In genomic region chr6:29953001-29953436, GRCh38 we compare ENCODE assay signal across 15 cellular contexts. TPM values are rescaled to one million over a fixed set of nuclear protein-coding genes. Genes with fewer than 3 reads are reported as not detected.
DNase-seq lines count a peak whose midpoint lies in the region; ATAC-seq and TF ChIP-seq lines count a peak whose summit lies in the region.
"Had no signal": no experiment of that assay in that cellular context is flagged by ENCODE, and none has a peak within 500 bp of the region (broad histone marks: within the 10 kb centered on the region; RNA-seq: fewer than 3 reads in every experiment).

No MANE protein-coding gene starts in this region.

- H3K27ac Mint-ChIP-seq in dendritic cell treated with granulocyte-macrophage colony-stimulating factor and Interleukin-4, amounts not matched to agents 40 ng/mL and 50 ng/mL, for 4 days = peak overlapping the region; percentile 45
- H3K27ac Mint-ChIP-seq: memory B cell; stimulated activated memory B cell treated with anti-CD40 and anti-IgM and Interleukin-4, amounts not matched to agents 10 μg/mL and 1 μg/mL and 100 μg/mL, for 72 hours had no signal

- H3K4me3 Mint-ChIP-seq in dendritic cell treated with granulocyte-macrophage colony-stimulating factor and Interleukin-4, amounts not matched to agents 40 ng/mL and 50 ng/mL, for 4 days = no peak overlapping the region
- H3K4me3 Mint-ChIP-seq: memory B cell; stimulated activated memory B cell treated with anti-CD40 and anti-IgM and Interleukin-4, amounts not matched to agents 10 μg/mL and 1 μg/mL and 100 μg/mL, for 72 hours had no signal

- H3K36me3 Mint-ChIP-seq in dendritic cell treated with granulocyte-macrophage colony-stimulating factor and Interleukin-4, amounts not matched to agents 40 ng/mL and 50 ng/mL, for 4 days (ENCODE audit: low read depth) = peaks cover 19% of the 10 kb centered on the region

- no peak for ATAC-seq in aorta (ENCODE audit: low FRiP score)
- ATAC-seq: stimulated activated memory B cell treated with anti-CD40 and anti-IgM and Interleukin-4, amounts not matched to agents 10 μg/mL and 1 μg/mL and 100 μg/mL, for 72 hours had no signal

- peaks cover 17% of the 10 kb centered on the region for H3K4me1 Mint-ChIP-seq in dendritic cell treated with granulocyte-macrophage colony-stimulating factor and Interleukin-4, amounts not matched to agents 40 ng/mL and 50 ng/mL, for 4 days (ENCODE audit: low read depth)

- H3K27me3 ChIP-seq in kidney epithelial cell (ENCODE audit: control insufficient read depth, insufficient read depth, low read length) (no peaks in the 10 kb centered on the region), aorta (ENCODE audit: control insufficient read depth in 1 of 2, insufficient read depth in 2 of 2, low read length in 1 of 2) (no peaks in the 10 kb centered on the region)

- H3K9me3 ChIP-seq in aorta (ENCODE audit: control insufficient read depth, low read length) = no peaks in the 10 kb centered on the region

- 36 to 46% methylated on average over 2 of the region's 2 CpGs for WGBS in aorta, 2 donors

- no peak overlapping the region for H3K27ac ChIP-seq in aorta (ENCODE audit: low read depth in 1 of 2, low read length in 2 of 2)
- H3K27ac ChIP-seq: C4-2B had no signal

- no peak overlapping the region for H3K4me3 ChIP-seq in kidney epithelial cell (ENCODE audit: low read depth, low read length)
- no peak overlapping the region for H3K4me3 ChIP-seq in aorta (ENCODE audit: low read length in 2 of 2)

- peak; percentile 70 for DNase-seq in AG20443 (ENCODE audit: low spot score)
- DNase-seq in LoVo (ENCODE audit: low spot score) = peak; percentile 38
- peak; percentile 79 for DNase-seq in kidney epithelial cell (ENCODE audit: low read depth)
- DNase-seq in effector CD4-positive, alpha-beta T cell = no peak
- no peak for DNase-seq in NCI-H2196 (lab: John Stamatoyannopoulos, UW; ENCODE audit: unreplicated experiment)
- DNase-seq in NCI-H146 treated with DMSO at 0.1 percent for 48 hours (lab: John Stamatoyannopoulos, UW; ENCODE audit: unreplicated experiment) = no peak
- DNase-seq in aorta = no peak
- DNase-seq: activated CD4-positive, alpha-beta T cell treated with anti-CD3 and anti-CD28 coated beads, Interleukin-2, amount 50 U/mL, for 4 hours; activated gamma-delta T cell; NCI-H187; stimulated activated CD4-positive, alpha-beta T cell treated with anti-CD3 and anti-CD28 coated beads, Interleukin-1b, Interleukin-23, amount 100 ng/mL, for 48 hours had no signal

- no peaks in the 10 kb centered on the region for H3K36me3 ChIP-seq in kidney epithelial cell (ENCODE audit: control insufficient read depth, insufficient read depth, low read length)
- no peaks in the 10 kb centered on the region for H3K36me3 ChIP-seq in aorta (ENCODE audit: control insufficient read depth in 1 of 2, insufficient read depth in 2 of 2, low read length in 1 of 2)

- no peak for TF ChIP-seq CTCF in kidney epithelial cell (IDR thresholded peaks at IDR 0.05; ENCODE audit: insufficient read depth, low read length, poor library complexity, severe bottlenecking)

- no peaks in the 10 kb centered on the region for H3K9me3 Mint-ChIP-seq in dendritic cell treated with granulocyte-macrophage colony-stimulating factor and Interleukin-4, amounts not matched to agents 40 ng/mL and 50 ng/mL, for 4 days
- H3K9me3 Mint-ChIP-seq: memory B cell; stimulated activated memory B cell treated with anti-CD40 and anti-IgM and Interleukin-4, amounts not matched to agents 10 μg/mL and 1 μg/mL and 100 μg/mL, for 72 hours had no signal

- H3K27me3 Mint-ChIP-seq in dendritic cell treated with granulocyte-macrophage colony-stimulating factor and Interleukin-4, amounts not matched to agents 40 ng/mL and 50 ng/mL, for 4 days = no peaks in the 10 kb centered on the region
- H3K27me3 Mint-ChIP-seq: memory B cell; stimulated activated memory B cell treated with anti-CD40 and anti-IgM and Interleukin-4, amounts not matched to agents 10 μg/mL and 1 μg/mL and 100 μg/mL, for 72 hours had no signal

- intact Hi-C loops in dendritic cell treated with granulocyte-macrophage colony-stimulating factor and Interleukin-4, amounts not matched to agents 40 ng/mL and 50 ng/mL, for 4 days (cut with micrococcal nuclease) = no loop called here
- intact Hi-C loops in aorta (cut with DNase I) = no loop called here

- H3K4me1 ChIP-seq in aorta (ENCODE audit: control insufficient read depth in 1 of 2, insufficient read depth in 2 of 2, low read length in 2 of 2) = no peaks in the 10 kb centered on the region

RNA-seq across cellular contexts. Expression of gene HLA-A, which starts 10.7 kb away (rescaled TPM):
- 832 and 921 TPM in 2 replicates for total RNA-seq in kidney epithelial cell
- 100 to 1,000 TPM; 468 to 599 TPM for total RNA-seq in aorta
- 100 to 1,000 TPM; 216 to 526 TPM for polyA plus RNA-seq in aorta

Comparison
In these comparisons a context has a peak if more than half of its experiments do, and no peak if none do; other contexts are left out.
1. DNase-seq: peak in AG20443 (single experiment), LoVo (single experiment) and kidney epithelial cell (single experiment); none in effector CD4-positive, alpha-beta T cell (single experiment), NCI-H2196 (single experiment), NCI-H146 treated with DMSO at 0.1 percent for 48 hours (single experiment) and aorta (0 of 2).